In the genomic region with DNA sequence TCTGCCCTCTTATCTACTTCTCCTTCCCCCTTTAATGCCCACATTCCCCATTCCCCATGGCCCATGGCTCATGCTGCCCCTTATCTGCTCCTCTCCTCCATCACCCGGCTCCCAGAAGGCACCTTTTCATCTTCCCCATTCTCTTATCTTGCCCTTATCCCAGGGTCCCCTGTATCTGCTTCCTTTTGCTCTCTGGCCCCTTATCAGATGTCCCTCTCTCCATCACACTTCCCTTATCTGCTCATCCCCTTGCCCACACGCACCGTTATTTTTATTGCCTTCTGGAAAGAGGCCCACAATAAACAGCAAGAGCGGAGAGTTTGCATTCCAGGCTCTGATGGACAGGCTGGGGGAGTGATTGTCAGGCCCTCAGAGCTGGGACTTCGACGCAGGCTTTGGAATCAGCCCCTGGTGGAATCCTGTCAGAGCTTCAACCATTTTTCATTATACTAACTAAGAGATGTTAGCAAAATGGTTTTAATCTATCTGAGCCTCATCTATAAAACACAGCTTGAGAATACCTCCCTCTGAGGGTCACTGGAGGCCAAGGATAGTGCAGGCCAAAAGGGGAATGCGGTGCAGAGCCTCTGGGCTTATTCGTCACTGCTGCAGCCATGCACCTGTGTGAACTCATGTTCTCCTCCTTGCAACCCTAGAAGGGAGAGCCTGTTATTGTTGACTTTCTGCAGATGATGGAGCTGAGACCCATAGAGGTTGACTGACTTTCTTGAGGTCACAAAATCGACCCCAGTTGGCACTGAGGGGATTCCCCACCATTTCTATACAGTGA, we compare ENCODE assay signal across 29 cellular contexts. TPM values are rescaled to one million over a fixed set of nuclear protein-coding genes. Genes with fewer than 3 reads are reported as not detected.
"Had no signal": no experiment of that assay in that cellular context is flagged by ENCODE, and none has a peak within 500 bp of the region (broad histone marks: within the 10 kb centered on the region; RNA-seq: fewer than 3 reads in every experiment).

No MANE protein-coding gene starts in this region.

- H3K4me1 Mint-ChIP-seq: activated CD4-positive, alpha-beta memory T cell treated with anti-CD3 and anti-CD28 coated beads, Interleukin-2, amount 10 ng/mL, durations not matched to agents 7 days and 5 days; activated CD4-positive, alpha-beta T cell treated with anti-CD3 and anti-CD28 coated beads, Interleukin-2, amount 10 ng/mL, durations not matched to agents 24 days and 14 days; activated naive CD8-positive, alpha-beta T cell treated with anti-CD3 and anti-CD28 coated beads, Interleukin-2, amount 50 U/mL, for 24 hours; central memory CD8-positive, alpha-beta T cell; memory B cell had no signal

- H3K4me3 ChIP-seq: dorsolateral prefrontal cortex, esophagus squamous epithelium, gastrocnemius medialis, mucosa of descending colon, sigmoid colon, smooth muscle cell, testis had no signal

- H3K27me3 Mint-ChIP-seq: central memory CD8-positive, alpha-beta T cell had no signal

- H3K4me1 ChIP-seq: esophagus squamous epithelium, gastrocnemius medialis, sigmoid colon, testis had no signal

- H3K27me3 ChIP-seq: brain microvascular endothelial cell, dorsolateral prefrontal cortex, gastrocnemius medialis, sigmoid colon, testis had no signal

- FAIRE-seq: colon had no signal

- ATAC-seq: activated CD4-positive, CD25-positive, alpha-beta regulatory T cell treated with anti-CD3 and anti-CD28 coated beads, Interleukin-2, amount 50 U/mL, for 24 hours; activated naive CD8-positive, alpha-beta T cell treated with anti-CD3 and anti-CD28 coated beads, Interleukin-2, amount 50 U/mL, for 24 hours; gastrocnemius medialis; mucosa of descending colon had no signal

- H3K36me3 ChIP-seq: brain microvascular endothelial cell, esophagus squamous epithelium, gastrocnemius medialis, sigmoid colon had no signal

- H3K4me3 Mint-ChIP-seq: activated CD4-positive, alpha-beta memory T cell treated with anti-CD3 and anti-CD28 coated beads, Interleukin-2, amount 10 ng/mL, durations not matched to agents 7 days and 5 days; activated CD4-positive, alpha-beta T cell treated with anti-CD3 and anti-CD28 coated beads, Interleukin-2, amount 10 ng/mL, durations not matched to agents 24 days and 14 days; activated naive CD8-positive, alpha-beta T cell treated with anti-CD3 and anti-CD28 coated beads, Interleukin-2, amount 50 U/mL, for 24 hours; central memory CD8-positive, alpha-beta T cell; memory B cell; nephron progenitor cell had no signal

- DNase-seq: activated CD4-positive, alpha-beta memory T cell treated with anti-CD3 and anti-CD28 coated beads, Interleukin-2, amount 10 ng/mL, durations not matched to agents 7 days and 5 days; activated CD4-positive, alpha-beta T cell treated with anti-CD3 and anti-CD28 coated beads, Interleukin-2, amount 10 ng/mL, durations not matched to agents 24 days and 14 days; activated effector memory CD4-positive, alpha-beta T cell treated with anti-CD3 and anti-CD28 coated beads, Interleukin-2, amount 50 U/mL, for 16 hours; activated naive CD4-positive, alpha-beta T cell treated with anti-CD3 and anti-CD28 coated beads, Interleukin-2, amount 50 U/mL, for 16 hours; activated naive CD8-positive, alpha-beta T cell treated with anti-CD3 and anti-CD28 coated beads, Interleukin-2, amount 50 U/mL, for 24 hours; activated T-cell treated with anti-CD3 and anti-CD28 coated beads for 4 hours; aorta; brain microvascular endothelial cell; dorsolateral prefrontal cortex; esophagus squamous epithelium; gastrocnemius medialis; hypothalamus; mucosa of descending colon; nephron progenitor cell; retina; sigmoid colon; stimulated activated CD4-positive, alpha-beta T cell treated with anti-CD3 and anti-CD28 coated beads, Interleukin-2, amount 100 ng/mL, for 48 hours; stimulated activated naive CD4-positive, alpha-beta T cell; T-helper 9 cell; testis; trophoblast cell had no signal

- H3K4me2 ChIP-seq: smooth muscle cell had no signal

- H3K9me3 Mint-ChIP-seq: activated CD4-positive, alpha-beta memory T cell treated with anti-CD3 and anti-CD28 coated beads, Interleukin-2, amount 10 ng/mL, durations not matched to agents 7 days and 5 days; activated CD4-positive, alpha-beta T cell treated with anti-CD3 and anti-CD28 coated beads, Interleukin-2, amount 10 ng/mL, durations not matched to agents 24 days and 14 days; activated naive CD8-positive, alpha-beta T cell treated with anti-CD3 and anti-CD28 coated beads, Interleukin-2, amount 50 U/mL, for 24 hours; central memory CD8-positive, alpha-beta T cell; nephron progenitor cell had no signal

- H3K27ac ChIP-seq: brain microvascular endothelial cell, dorsolateral prefrontal cortex, esophagus squamous epithelium, gastrocnemius medialis, sigmoid colon, testis had no signal

- H3K9me3 ChIP-seq: esophagus squamous epithelium, gastrocnemius medialis, mucosa of descending colon, sigmoid colon, testis had no signal

- H3K27ac Mint-ChIP-seq: activated CD4-positive, alpha-beta memory T cell treated with anti-CD3 and anti-CD28 coated beads, Interleukin-2, amount 10 ng/mL, durations not matched to agents 7 days and 5 days; activated CD4-positive, alpha-beta T cell treated with anti-CD3 and anti-CD28 coated beads, Interleukin-2, amount 10 ng/mL, durations not matched to agents 24 days and 14 days; activated naive CD8-positive, alpha-beta T cell treated with anti-CD3 and anti-CD28 coated beads, Interleukin-2, amount 50 U/mL, for 24 hours; memory B cell; nephron progenitor cell had no signal

- H3K36me3 Mint-ChIP-seq: memory B cell had no signal

RNA-seq across cellular contexts. Expression of a gene that starts 37.0 kb away (rescaled TPM):
- total RNA-seq: activated CD4-positive, alpha-beta memory T cell treated with anti-CD3 and anti-CD28 coated beads, Interleukin-2, amount 10 ng/mL, durations not matched to agents 7 days and 5 days; activated CD4-positive, alpha-beta T cell treated with anti-CD3 and anti-CD28 coated beads, Interleukin-2, amount 10 ng/mL, durations not matched to agents 24 days and 14 days; gastrocnemius medialis; omental fat pad; posterior vena cava; smooth muscle cell; T-helper 1 cell treated with Interleukin-12 subunit alpha and Interleukin-12 subunit beta and Interleukin-4 antibody, amounts not matched to agents 30 ng/mL and 1 ng/mL, for 36 hours had no signal
